Comparison of ENCODE assay signal across 13 cellular contexts in the genomic region with DNA sequence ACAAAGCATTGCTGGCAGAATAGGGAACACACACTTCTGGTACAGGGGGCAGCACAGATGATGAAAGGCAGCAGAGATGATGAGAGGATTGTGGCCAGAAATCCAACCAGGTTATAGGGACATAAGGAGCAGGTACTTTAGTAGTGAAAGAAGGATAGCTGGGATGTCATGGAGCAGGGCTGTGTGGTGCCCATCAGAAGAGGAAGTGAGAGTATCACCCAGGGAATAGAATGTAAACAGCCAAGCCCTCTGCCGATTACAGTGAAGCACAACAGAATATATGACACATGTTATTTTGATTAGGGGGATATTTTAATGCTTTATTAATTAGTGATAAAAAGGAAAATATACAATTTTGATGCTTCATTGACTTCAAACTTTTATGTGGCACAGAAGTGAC.
"Had no signal": no experiment of that assay in that cellular context is flagged by ENCODE, and none has a peak within 500 bp of the region (broad histone marks: within the 10 kb centered on the region; RNA-seq: fewer than 3 reads in every experiment).

No MANE protein-coding gene starts in this region.

- H3K4me1 ChIP-seq: gastroesophageal sphincter, left ventricle myocardium inferior, vagina had no signal

- H3K27ac ChIP-seq: coronary artery, gastroesophageal sphincter, left ventricle myocardium inferior, vagina had no signal

- DNase-seq: activated B cell treated with CpG ODN at 0.5 μM for 24 hours; activated CD4-positive, alpha-beta T cell treated with anti-CD3 and anti-CD28 coated beads, Interleukin-2, amount 10 ng/mL, durations not matched to agents 24 days and 14 days; activated naive CD4-positive, alpha-beta T cell treated with anti-CD3 and anti-CD28 coated beads, Interleukin-2, amount 50 U/mL, for 16 hours; caudate nucleus; effector CD8-positive, alpha-beta T cell; left ventricle myocardium inferior; nephron progenitor cell; stimulated activated CD4-positive, alpha-beta T cell treated with anti-CD3 and anti-CD28 coated beads, Interleukin-4, amount 100 ng/mL, for 24 hours; stimulated activated naive CD8-positive, alpha-beta T cell treated with anti-CD3 and anti-CD28 coated beads, Interleukin-15, amount 100 ng/mL, for 72 hours had no signal

- H3K27me3 ChIP-seq: gastroesophageal sphincter, vagina had no signal

- ATAC-seq: activated T-helper 17 cell treated with anti-CD3 and anti-CD28 coated beads, Interleukin-2, amount 50 U/mL, for 72 hours; gastroesophageal sphincter; stimulated activated naive CD8-positive, alpha-beta T cell treated with anti-CD3 and anti-CD28 coated beads, Interleukin-15, amount 100 ng/mL, for 72 hours had no signal

- H3K4me3 ChIP-seq: coronary artery, gastroesophageal sphincter, left ventricle myocardium inferior, vagina had no signal

- H3K9me3 ChIP-seq: gastroesophageal sphincter, left ventricle myocardium inferior, vagina had no signal

- H3K36me3 ChIP-seq: gastroesophageal sphincter, left ventricle myocardium inferior, vagina had no signal
